8 cellular contexts compared by ENCODE assay signal in genomic region chr2:85705680-85706039, GRCh38. TPM values are rescaled to one million over a fixed set of nuclear protein-coding genes. Genes with fewer than 3 reads are reported as not detected.
DNase-seq lines count a peak whose midpoint lies in the region; ATAC-seq and TF ChIP-seq lines count a peak whose summit lies in the region.

No MANE protein-coding gene starts in this region.

- intact Hi-C loops in A673 (cut with micrococcal nuclease; ENCODE audit: unreplicated experiment) = loop anchor here (2.0 kb wide), 1 partner anchor 27 kb away; no protein-coding TSS in a partner anchor

- H3K27me3 ChIP-seq in A673 (replicated peaks; ENCODE audit: insufficient read depth, low read depth, low read length, poor library complexity) = no peaks in the 10 kb centered on the region

- CTCF ChIA-PET in A673 (lab: Charles Lee) = interaction anchor here (1.1 to 1.2 kb wide), 2 partner anchors 27 to 69 kb away, joined by 3 to 5 read pairs; no protein-coding TSS in a partner anchor

- no peak for TF ChIP-seq CTCF in AG09319 (IDR thresholded peaks at IDR 0.05; ENCODE audit: low read depth, low read length)
- TF ChIP-seq CTCF in A673 (conservative IDR thresholded peaks at IDR 0.05; ENCODE audit: low read depth, low read length) = no peak

- H3K9me3 Mint-ChIP-seq in central memory CD8-positive, alpha-beta T cell = no peaks in the 10 kb centered on the region
- H3K9me3 Mint-ChIP-seq in memory B cell = no peaks in the 10 kb centered on the region

- ATAC-seq in central memory CD8-positive, alpha-beta T cell (replicated peaks; ENCODE audit: extremely low read depth, poor library complexity, severe bottlenecking) = no peak
- ATAC-seq in memory B cell (ENCODE audit: low read depth) = no peak
- ATAC-seq in GM21786 (IDR thresholded peaks at IDR 0.05; ENCODE audit: unreplicated experiment) = no peak
- ATAC-seq in HG02623 (IDR thresholded peaks at IDR 0.05; ENCODE audit: unreplicated experiment) = no peak

- H3K27ac Mint-ChIP-seq in central memory CD8-positive, alpha-beta T cell (ENCODE audit: low read depth) = peak overlapping the region; percentile 58
- peak overlapping the region; percentile 90 for H3K27ac Mint-ChIP-seq in memory B cell

- no peaks in the 10 kb centered on the region for H3K36me3 ChIP-seq in A673 (ENCODE audit: insufficient read depth, low read length, poor library complexity, severe bottlenecking)

- peaks cover 30% of the 10 kb centered on the region for H3K4me1 ChIP-seq in A673 (ENCODE audit: insufficient read depth, low read length, poor library complexity, severe bottlenecking)

- POLR2A ChIA-PET in A673 (lab: Charles Lee; ENCODE audit: low non-redundant PET) = interaction anchor here (0.6 kb wide), 1 partner anchor 139 kb away, joined by 3 read pairs; no protein-coding TSS in a partner anchor

- H3K27ac ChIP-seq in A673 (ENCODE audit: low read depth, low read length, poor library complexity, severe bottlenecking) = no peak overlapping the region

- no peaks in the 10 kb centered on the region for H3K27me3 Mint-ChIP-seq in central memory CD8-positive, alpha-beta T cell
- H3K27me3 Mint-ChIP-seq in memory B cell = peaks cover 2% of the 10 kb centered on the region

- H3K4me3 ChIP-seq in A673 (ENCODE audit: low read depth, low read length, poor library complexity, severe bottlenecking) = no peak overlapping the region

- TF ChIP-seq EP300 in Ishikawa (IDR thresholded peaks at IDR 0.05; ENCODE audit: borderline replicate concordance) = peak; percentile 20; the same call in 1 of the 2 replicates

- no peak overlapping the region for H3K4me3 Mint-ChIP-seq in central memory CD8-positive, alpha-beta T cell
- H3K4me3 Mint-ChIP-seq in memory B cell = no peak overlapping the region

- no peaks in the 10 kb centered on the region for H3K9me3 ChIP-seq in A673 (ENCODE audit: low read depth, low read length, poor library complexity, severe bottlenecking)

- TF ChIP-seq RAD21 in Ishikawa (IDR thresholded peaks at IDR 0.05; ENCODE audit: low read depth) = no peak

- H3K4me1 Mint-ChIP-seq in central memory CD8-positive, alpha-beta T cell = peaks cover 23% of the 10 kb centered on the region
- peaks cover 35% of the 10 kb centered on the region for H3K4me1 Mint-ChIP-seq in memory B cell

- no TSS peak for BruUV-seq in A673 (replicated peaks; lab: Mats Ljungman, UMichigan)

- peaks cover 4% of the 10 kb centered on the region for H3K36me3 Mint-ChIP-seq in central memory CD8-positive, alpha-beta T cell (ENCODE audit: insufficient read depth)
- H3K36me3 Mint-ChIP-seq in memory B cell = no peaks in the 10 kb centered on the region

- DNase-seq in AG09319 (ENCODE audit: extremely low read depth, low read depth) (peak; percentile 92), memory B cell (ENCODE audit: low spot score in 2 of 2) (no peak), COR-L47 (lab: John Stamatoyannopoulos, UW) (no peak), A673 (ENCODE audit: low spot score) (no peak)
- DNase-seq in central memory CD8-positive, alpha-beta T cell (ENCODE audit: low spot score in 2 of 2) = no peak

TF ChIP-seq in Ishikawa, 13 proteins besides CTCF, POLR2A, EP300 and RAD21:
- TF ChIP-seq TAF1 (IDR thresholded peaks at IDR 0.05; ENCODE audit: low read depth) (no peak), YY1 (IDR thresholded peaks at IDR 0.05; ENCODE audit: low read depth) (no peak), USF1 (IDR thresholded peaks at IDR 0.05) (no peak), CEBPB (IDR thresholded peaks at IDR 0.05) (peak; percentile 97), EGR1 (IDR thresholded peaks at IDR 0.05) (peak; percentile 64), CREB1 (IDR thresholded peaks at IDR 0.05; ENCODE audit: low read depth) (0 out of 2 replicates have a peak, but pooled peaks have one; percentile 21), TEAD4 (IDR thresholded peaks at IDR 0.05) (peak; percentile 49; the same call in 1 of the 2 replicates), TCF12 (IDR thresholded peaks at IDR 0.05; ENCODE audit: low read depth) (no peak; the same call in 1 of the 2 replicates), NFIC (IDR thresholded peaks at IDR 0.05) (peak; percentile 24; the same call in 1 of the 2 replicates), ZBTB7A (IDR thresholded peaks at IDR 0.05; ENCODE audit: low read depth) (no peak), FOXM1 (IDR thresholded peaks at IDR 0.05; ENCODE audit: borderline replicate concordance, low read depth) (no peak), REST (IDR thresholded peaks at IDR 0.05; ENCODE audit: low read depth) (no peak)

RNA-seq across cellular contexts. Expression of gene GNLY, which starts 11.5 kb away (rescaled TPM):
- total RNA-seq in A673 (2021) = not detected in 2 replicates

RNA-seq across cellular contexts. Expression of gene SFTPB, which starts 37.7 kb away (rescaled TPM):
- total RNA-seq in A673 (2021) = not detected in 2 replicates

RNA-seq across cellular contexts. Expression of gene ATOH8, which starts 48.1 kb away (rescaled TPM):
- 4.3 and 4.6 TPM in 2 replicates for total RNA-seq in A673 (2021)
